Comparison of ENCODE assay signal across 1 cellular context in genomic region chr17:63610854-63611253, GRCh38.
TF ChIP-seq lines count a peak whose summit lies in the region.

No MANE protein-coding gene starts in this region.

TF ChIP-seq in liver, 16 proteins besides CTCF, POLR2A, EP300 and RAD21 (continued from another document):
- TF ChIP-seq ATF3 (IDR thresholded peaks at IDR 0.05): no peak
- TF ChIP-seq FOXA1 (IDR thresholded peaks at IDR 0.05): no peak
- TF ChIP-seq EGR1 (IDR thresholded peaks at IDR 0.05; ENCODE audit: low read depth in 2 of 2): no peak
- TF ChIP-seq RXRA (IDR thresholded peaks at IDR 0.05): no peak
- no peak for TF ChIP-seq REST (IDR thresholded peaks at IDR 0.05)
- no peak for TF ChIP-seq ZBTB33 (IDR thresholded peaks at IDR 0.05)
- TF ChIP-seq TAF1 (conservative IDR thresholded peaks at IDR 0.05): no peak
- no peak for TF ChIP-seq NR2F2 (IDR thresholded peaks at IDR 0.05)
- no peak for TF ChIP-seq MAX (IDR thresholded peaks at IDR 0.05)
- no peak for TF ChIP-seq GABPA (IDR thresholded peaks at IDR 0.05 in 1 of 2, conservative IDR thresholded peaks at IDR 0.05 in 1 of 2)
- no peak for TF ChIP-seq FOXA2 (IDR thresholded peaks at IDR 0.05)
- TF ChIP-seq JUND (IDR thresholded peaks at IDR 0.05): no peak
- no peak for TF ChIP-seq YY1 (IDR thresholded peaks at IDR 0.05)
- TF ChIP-seq HNF4G (IDR thresholded peaks at IDR 0.05): no peak
TF ChIP-seq in liver: peak in this region for 0.
